ENCODE assay signal across 19 cellular contexts in the genomic region with DNA sequence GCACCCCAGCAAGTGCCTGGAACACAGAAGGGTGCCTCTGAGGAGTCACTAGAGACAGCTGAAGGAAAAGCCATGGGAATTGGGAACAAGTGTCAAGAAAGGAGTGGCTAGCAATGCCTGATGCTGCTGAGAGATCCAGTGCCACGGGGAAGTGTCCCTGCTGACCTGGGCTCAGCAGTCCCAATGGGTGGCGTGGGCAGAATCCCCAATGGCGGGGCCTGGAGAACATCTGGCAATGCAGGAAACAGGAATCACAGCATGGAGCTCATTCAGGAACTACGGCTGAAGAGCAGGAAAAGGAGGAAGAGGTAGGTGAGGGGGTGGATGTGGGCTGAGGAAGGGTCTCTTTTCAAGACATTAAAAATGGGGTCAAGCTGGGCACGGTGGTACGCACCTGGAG. TPM values are rescaled to one million over a fixed set of nuclear protein-coding genes. Genes with fewer than 3 reads are reported as not detected.
A peak's percentile ranks its signal among the peaks of the same experiment; 100 is the strongest.
DNase-seq lines count a peak whose midpoint lies in the region; TF ChIP-seq lines count a peak whose summit lies in the region.
"Had no signal": no experiment of that assay in that cellular context is flagged by ENCODE, and none has a peak within 500 bp of the region (broad histone marks: within the 10 kb centered on the region; RNA-seq: fewer than 3 reads in every experiment).

No MANE protein-coding gene starts in this region.

- H2AFZ ChIP-seq in Karpas-422 (ENCODE audit: low read length): no peak overlapping the region
- H2AFZ ChIP-seq: GM23248 had no signal

- peak overlapping the region; percentile 53 for H3K27ac Mint-ChIP-seq in endodermal cell

- H3K36me3 Mint-ChIP-seq in endodermal cell (ENCODE audit: low read depth): peaks cover 11% of the 10 kb centered on the region

- peaks cover 23% of the 10 kb centered on the region for H3K79me2 ChIP-seq in Karpas-422 (ENCODE audit: low read length)

- H3K9me3 ChIP-seq in BLaER1 treated with 17β-estradiol and CSF1 and Interleukin-3, amounts not matched to agents 10 nM and 100 nM (replicated peaks in 1 of 11): peaks cover 0 to 32% (median 4%) of the 10 kb centered on the region in 11 experiments; a peak in 8 of 22 replicates
- no peaks in the 10 kb centered on the region for H3K9me3 ChIP-seq in Karpas-422 (ENCODE audit: low read length)
- H3K9me3 ChIP-seq in endodermal cell (ENCODE audit: control insufficient read depth, low read length): no peaks in the 10 kb centered on the region
- no peaks in the 10 kb centered on the region for H3K9me3 ChIP-seq in transverse colon
- H3K9me3 ChIP-seq: A549 had no signal

- no peak for TF ChIP-seq EP300 in transverse colon (IDR thresholded peaks at IDR 0.05; ENCODE audit: low read depth)

- no peak overlapping the region for H3K9ac ChIP-seq in BLaER1 treated with 17β-estradiol and CSF1 and Interleukin-3, amounts not matched to agents 10 nM and 100 nM
- H3K9ac ChIP-seq in Karpas-422 (ENCODE audit: low read length): no peak overlapping the region
- H3K9ac ChIP-seq in endodermal cell (ENCODE audit: extremely low read depth, low read length, poor library complexity, severe bottlenecking): no peak overlapping the region
- H3K9ac ChIP-seq: GM23248 had no signal

- no peaks in the 10 kb centered on the region for H3K27me3 ChIP-seq in BLaER1 treated with 17β-estradiol and CSF1 and Interleukin-3, amounts not matched to agents 10 nM and 100 nM
- H3K27me3 ChIP-seq in Karpas-422 (ENCODE audit: low read length) (no peaks in the 10 kb centered on the region), endodermal cell (ENCODE audit: control insufficient read depth, insufficient read depth, low read length, poor library complexity, severe bottlenecking) (no peaks in the 10 kb centered on the region), transverse colon (no peaks in the 10 kb centered on the region)

- intact Hi-C loops in posterior vena cava (cut with DNase I): no loop called here
- intact Hi-C loops in transverse colon (cut with DNase I; ENCODE audit: low total_unique reads): no loop called here

- in situ Hi-C loops in G401 (cut with HindIII; ENCODE audit: low sequenced_read_pairs): no loop called here
- in situ Hi-C loops in transverse colon (cut with MboI; ENCODE audit: low pct_ligation_motif_present in 1 of 4, low pct_unique_long_range_greater_than_20kb in 1 of 4, low sequenced_read_pairs in 3 of 4): no loop called here

- H3K27me3 Mint-ChIP-seq in endodermal cell (ENCODE audit: insufficient read depth): no peaks in the 10 kb centered on the region

- WGBS in endodermal cell (ENCODE audit: insufficient coverage in 1 of 2, insufficient read length in 1 of 2), 2 experiments: 96 to 100% methylated on average over 4 to 6 of the region's 6 CpGs
- 91% methylated on average over 6 of the region's 6 CpGs for WGBS in transverse colon (ENCODE audit: low coverage in 1 of 2), 2 donors

- DNase-seq in Karpas-422: no peak
- DNase-seq in endodermal cell: no peak
- peak; percentile 42 for DNase-seq in posterior vena cava (ENCODE audit: low spot score)
- no peak for DNase-seq in G401 (ENCODE audit: low spot score)
- DNase-seq in GDM1 (lab: John Stamatoyannopoulos, UW): no peak
- DNase-seq in transverse colon: no peak
- DNase-seq: C1 segment of cervical spinal cord, DMS79, GM23248, HCEC 1CT, NCI-H1105, NCI-H2081, NCI-H2171 treated with DMSO at 0.1 percent for 48 hours, NCI-H446 treated with DMSO at 0.1 percent for 48 hours, SIG-M5 had no signal

- peak overlapping the region in 9 of 11 experiments; percentile 24 to 69 (median 57); a peak in 15 of 22 replicates for H3K4me2 ChIP-seq in BLaER1 treated with 17β-estradiol and CSF1 and Interleukin-3, amounts not matched to agents 10 nM and 100 nM
- peak overlapping the region; percentile 39 for H3K4me2 ChIP-seq in Karpas-422 (ENCODE audit: low read depth, low read length, poor library complexity, severe bottlenecking)
- H3K4me2 ChIP-seq: A549 had no signal

- no peak overlapping the region for H3K4me3 Mint-ChIP-seq in endodermal cell

- no peak overlapping the region for H3K4me3 ChIP-seq in BLaER1 treated with 17β-estradiol and CSF1 and Interleukin-3, amounts not matched to agents 10 nM and 100 nM
- H3K4me3 ChIP-seq in Karpas-422 (ENCODE audit: low read length) (no peak overlapping the region), endodermal cell (ENCODE audit: low read length) (no peak overlapping the region), transverse colon (no peak overlapping the region)
- H3K4me3 ChIP-seq: A549, GM23248, K562 had no signal

- TF ChIP-seq CTCF in endodermal cell (conservative IDR thresholded peaks at IDR 0.05) (no peak), transverse colon (IDR thresholded peaks at IDR 0.05) (no peak)

- H3K9me3 Mint-ChIP-seq in endodermal cell: no peaks in the 10 kb centered on the region

- H3K9me2 ChIP-seq in Karpas-422 (replicated peaks; ENCODE audit: insufficient read depth, low read length): no peaks in the 10 kb centered on the region

- no peak for TF ChIP-seq POLR2A in transverse colon (IDR thresholded peaks at IDR 0.05)

- H3K4me1 Mint-ChIP-seq in endodermal cell: peaks cover 2% of the 10 kb centered on the region

- H3K27ac ChIP-seq in BLaER1 treated with 17β-estradiol and CSF1 and Interleukin-3, amounts not matched to agents 10 nM and 100 nM: no peak overlapping the region
- H3K27ac ChIP-seq in Karpas-422 (ENCODE audit: low read length): no peak overlapping the region; the same call in 1 of the 2 replicates
- no peak overlapping the region for H3K27ac ChIP-seq in endodermal cell (ENCODE audit: low read depth, low read length)
- no peak overlapping the region for H3K27ac ChIP-seq in transverse colon
- H3K27ac ChIP-seq: A549, GM23248 had no signal

- H3K36me3 ChIP-seq in BLaER1 treated with 17β-estradiol and CSF1 and Interleukin-3, amounts not matched to agents 10 nM and 100 nM: peaks cover 1 to 28% (median 19%) of the 10 kb centered on the region in 11 experiments; a peak in 17 of 22 replicates
- no peaks in the 10 kb centered on the region for H3K36me3 ChIP-seq in Karpas-422 (ENCODE audit: insufficient read depth, low read length)
- H3K36me3 ChIP-seq in endodermal cell (ENCODE audit: control insufficient read depth, insufficient read depth, low read length): no peaks in the 10 kb centered on the region
- H3K36me3 ChIP-seq in transverse colon: no peaks in the 10 kb centered on the region

- peaks cover 49 to 70% (median 60%) of the 10 kb centered on the region in 10 experiments for H3K4me1 ChIP-seq in BLaER1 treated with 17β-estradiol and CSF1 and Interleukin-3, amounts not matched to agents 10 nM and 100 nM
- peaks cover 74% of the 10 kb centered on the region for H3K4me1 ChIP-seq in Karpas-422 (ENCODE audit: low read length)
- no peaks in the 10 kb centered on the region for H3K4me1 ChIP-seq in endodermal cell (ENCODE audit: control insufficient read depth, insufficient read depth, low read length)
- H3K4me1 ChIP-seq in transverse colon: peaks cover 4 to 21% (median 12%) of the 10 kb centered on the region in 4 donors

- peaks cover 34 to 94% (median 54%) of the 10 kb centered on the region in 11 experiments; a peak in 20 of 22 replicates for H4K20me1 ChIP-seq in BLaER1 treated with 17β-estradiol and CSF1 and Interleukin-3, amounts not matched to agents 10 nM and 100 nM
- H4K20me1 ChIP-seq in Karpas-422 (ENCODE audit: insufficient read depth, low read depth, low read length): peaks cover 48% of the 10 kb centered on the region

RNA-seq across cellular contexts. Expression of gene UBE2O, which starts 30.1 kb away (rescaled TPM):
- total RNA-seq in Karpas-422 (2014; rRNA removed; shearing (Covaris generic); ENCODE audit: low replicate concordance): 10.5 and 19.9 TPM in 2 replicates
- total RNA-seq in endodermal cell (10 to 100 TPM; 45.4 to 46.5 TPM), posterior vena cava (10 to 100 TPM; 17.2 to 17.9 TPM), transverse colon (10 to 100 TPM in 3 of 4 donors, 1 to 10 TPM in 1; 9.8 to 28.8 (median 15.9) TPM)
- polyA plus RNA-seq in endodermal cell (2013, experiment 1 of 2): 41.5 TPM
- polyA plus RNA-seq in endodermal cell (2013, experiment 2 of 2): 38.4 TPM
- 30.5 and 34.9 TPM in 2 replicates for total RNA-seq in G401 (2014; rRNA removed; shearing (Covaris generic))

RNA-seq across cellular contexts. Expression of gene SPHK1, which starts 38.5 kb away (rescaled TPM):
- 0.67 and 3.9 TPM in 2 replicates for total RNA-seq in Karpas-422 (2014; rRNA removed; shearing (Covaris generic); ENCODE audit: low replicate concordance)
- total RNA-seq in endodermal cell: 1 to 10 TPM; 1.5 to 1.8 TPM
- 8.0 TPM for polyA plus RNA-seq in endodermal cell (2013, experiment 1 of 2)
- polyA plus RNA-seq in endodermal cell (2013, experiment 2 of 2): 6.2 TPM
- total RNA-seq in posterior vena cava: 10 to 100 TPM; 13.8 to 36.6 TPM
- 5.8 and 10.6 TPM in 2 replicates for total RNA-seq in G401 (2014; rRNA removed; shearing (Covaris generic))
- 10 to 100 TPM in 1 of 4 donors, 1 to 10 TPM in 2, not detected in 1; 4.2 to 16.1 (median 6.8) TPM for total RNA-seq in transverse colon

RNA-seq across cellular contexts. Expression of gene AANAT, which starts 44.5 kb away (rescaled TPM):
- not detected in 2 replicates for total RNA-seq in Karpas-422 (2014; rRNA removed; shearing (Covaris generic); ENCODE audit: low replicate concordance)
- total RNA-seq in endodermal cell: not detected
- not detected for polyA plus RNA-seq in endodermal cell (2013, experiment 1 of 2)
- polyA plus RNA-seq in endodermal cell (2013, experiment 2 of 2): 0.29 TPM
- total RNA-seq in posterior vena cava: not detected
- not detected in 2 replicates for total RNA-seq in G401 (2014; rRNA removed; shearing (Covaris generic))
- not detected for total RNA-seq in transverse colon
- total RNA-seq: GM23248, K562, RPMI7951 had no signal
- polyA plus RNA-seq: GM23248, K562 had no signal
